ENCODE assay signal across 1 cellular context in genomic region chr2:110858993-110859770, GRCh38.
A peak's percentile ranks its signal among the peaks of the same experiment; 100 is the strongest.
TF ChIP-seq lines count a peak whose summit lies in the region.

No MANE protein-coding gene starts in this region.

TF ChIP-seq in WTC11, 78 proteins besides CTCF, POLR2A, EP300 and RAD21 (continued from another document):
- TF ChIP-seq AR (CRISPR knock-in tag; IDR thresholded peaks at IDR 0.05) (no peak), ETV6 (CRISPR knock-in tag; IDR thresholded peaks at IDR 0.05) (0 out of 2 replicates have a peak, but pooled peaks have one; percentile 58)
